Comparison of ENCODE assay signal across 27 cellular contexts in the genomic region with DNA sequence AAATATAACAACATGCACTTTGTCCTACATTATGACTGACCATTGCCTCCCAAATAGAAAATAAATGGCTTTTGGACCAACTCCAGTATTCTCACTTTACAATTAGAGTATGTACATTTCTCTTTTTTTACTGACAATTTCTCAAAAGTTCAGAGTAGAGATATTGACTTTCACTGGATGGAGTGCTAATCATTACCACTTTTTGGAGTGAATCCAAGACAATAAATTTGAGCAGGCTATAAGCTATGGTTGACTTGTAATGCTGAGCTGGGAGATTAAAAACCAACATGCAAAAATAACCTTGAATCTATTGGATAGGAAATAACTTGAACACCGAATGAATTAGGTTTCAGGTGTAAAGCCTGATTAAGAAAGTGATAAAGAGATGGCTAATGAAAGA.
A peak's percentile ranks its signal among the peaks of the same experiment; 100 is the strongest.
DNase-seq lines count a peak whose midpoint lies in the region; ATAC-seq and FAIRE-seq lines count a peak whose summit lies in the region.
"Had no signal": no experiment of that assay in that cellular context is flagged by ENCODE, and none has a peak within 500 bp of the region (broad histone marks: within the 10 kb centered on the region; RNA-seq: fewer than 3 reads in every experiment).

No MANE protein-coding gene starts in this region.

- intact Hi-C loops in left ventricle myocardium superior (cut with micrococcal nuclease): no loop called here

- H3K4me1 ChIP-seq in small intestine (ENCODE audit: control insufficient read depth in 2 of 2, insufficient read depth in 1 of 2, low read depth in 1 of 2, low read length in 1 of 2) (no peaks in the 10 kb centered on the region), SJCRH30 (no peaks in the 10 kb centered on the region)
- H3K4me1 ChIP-seq: BE2C, lower lobe of right lung, spleen, suprapubic skin had no signal

- H3K27ac ChIP-seq in small intestine (ENCODE audit: low read depth in 1 of 2, low read length in 1 of 2): no peak overlapping the region
- H3K27ac ChIP-seq in SJCRH30: no peak overlapping the region
- H3K27ac ChIP-seq: lower lobe of right lung, spleen, suprapubic skin had no signal

- H3K4me3 ChIP-seq in small intestine (ENCODE audit: low read depth in 1 of 2, low read length in 2 of 2) (no peak overlapping the region), SJCRH30 (no peak overlapping the region)
- H3K4me3 ChIP-seq: lower lobe of right lung, spleen, suprapubic skin had no signal

- WGBS in small intestine, 3 donors: 13 to 49% (median 25%) methylated on average over 1 of the region's 1 CpG

- H3K27me3 ChIP-seq in small intestine (ENCODE audit: control insufficient read depth in 2 of 2, insufficient read depth in 2 of 2, low read length in 2 of 2): no peaks in the 10 kb centered on the region
- H3K27me3 ChIP-seq in SJCRH30: peaks cover 11% of the 10 kb centered on the region; the same call in 1 of the 2 replicates
- H3K27me3 ChIP-seq: BE2C, spleen, suprapubic skin had no signal

- H3K9me3 ChIP-seq in small intestine (ENCODE audit: control insufficient read depth, low read depth) (no peaks in the 10 kb centered on the region), SJCRH30 (replicated peaks) (no peaks in the 10 kb centered on the region)
- H3K9me3 ChIP-seq: BE2C, lower lobe of right lung, suprapubic skin had no signal

- DNase-seq in NCI-H2227 (lab: John Stamatoyannopoulos, UW; ENCODE audit: unreplicated experiment) (peak; percentile 2), NCI-H2227 treated with DMSO at 0.1 percent for 48 hours (lab: John Stamatoyannopoulos, UW) (no peak), NCI-H2081 treated with DMSO at 0.1 percent for 48 hours (lab: John Stamatoyannopoulos, UW) (peak; percentile 28), SHP77 (lab: John Stamatoyannopoulos, UW) (peak; percentile 62 to 66), small intestine (peak; percentile 35), left ventricle myocardium superior (no peak), SJCRH30 (no peak)
- DNase-seq: activated CD4-positive, alpha-beta memory T cell treated with anti-CD3 and anti-CD28 coated beads, Interleukin-2, amount 10 ng/mL, durations not matched to agents 7 days and 5 days; activated effector memory CD4-positive, alpha-beta T cell treated with anti-CD3 and anti-CD28 coated beads, Interleukin-2, amount 50 U/mL, for 16 hours; activated naive CD8-positive, alpha-beta T cell treated with anti-CD3 and anti-CD28 coated beads, Interleukin-2, amount 10 ng/mL, durations not matched to agents 7 days and 5 days; BE2C; central memory CD4-positive, alpha-beta T cell; COR-L47; EL; lower lobe of right lung; NCI-H226; spleen; stimulated activated CD4-positive, alpha-beta T cell treated with anti-CD3 and anti-CD28 coated beads, Interleukin-2, amount 100 ng/mL, for 48 hours; stimulated activated naive B cell treated with anti-CD40 and anti-IgM and Interleukin-4, amounts not matched to agents 10 μg/mL and 1 μg/mL and 100 μg/mL, for 72 hours; T-cell had no signal

- ATAC-seq in left ventricle myocardium superior (no peak), HG02938 (IDR thresholded peaks at IDR 0.05; ENCODE audit: unreplicated experiment) (no peak)
- ATAC-seq: activated CD4-positive, CD25-positive, alpha-beta regulatory T cell treated with anti-CD3 and anti-CD28 coated beads, Interleukin-2, amount 50 U/mL, for 24 hours; lower lobe of right lung; Panc1; stimulated activated naive B cell treated with anti-CD40 and anti-IgM and Interleukin-4, amounts not matched to agents 10 μg/mL and 1 μg/mL and 100 μg/mL, for 72 hours; T-cell had no signal

- FAIRE-seq in small intestine (lab: Jason Lieb, UNC): no peak
- FAIRE-seq: A204.1, endometrium, H54 had no signal

- H3K36me3 ChIP-seq in small intestine (ENCODE audit: control insufficient read depth in 2 of 2, insufficient read depth in 2 of 2, low read length in 2 of 2) (no peaks in the 10 kb centered on the region), SJCRH30 (no peaks in the 10 kb centered on the region)
- H3K36me3 ChIP-seq: BE2C, lower lobe of right lung, spleen, suprapubic skin had no signal

Comparison
In these comparisons a context has a peak if more than half of its experiments do, and no peak if none do; other contexts are left out.
1. DNase-seq: peak in NCI-H2227 (single experiment), NCI-H2081 treated with DMSO at 0.1 percent for 48 hours (single experiment), SHP77 (2 of 2) and small intestine (single experiment); none in NCI-H2227 treated with DMSO at 0.1 percent for 48 hours (single experiment), left ventricle myocardium superior (single experiment) and SJCRH30 (0 of 2).